Comparison of ENCODE assay signal across 8 cellular contexts in genomic region chr9:128072144-128073021, GRCh38. TPM values are rescaled to one million over a fixed set of nuclear protein-coding genes. Genes with fewer than 3 reads are reported as not detected.
DNase-seq lines count a peak whose midpoint lies in the region; ATAC-seq and TF ChIP-seq lines count a peak whose summit lies in the region.

No MANE protein-coding gene starts in this region.

- TF ChIP-seq CTCF in OCI-LY1 (IDR thresholded peaks at IDR 0.05; ENCODE audit: low read length) = no peak
- no peak for TF ChIP-seq CTCF in foreskin fibroblast (IDR thresholded peaks at IDR 0.05; ENCODE audit: low read depth, low read length)
- TF ChIP-seq CTCF in upper lobe of left lung (IDR thresholded peaks at IDR 0.05) = no peak

- 4 to 8% methylated on average over 5 of the region's 5 CpGs for WGBS in upper lobe of left lung, 2 donors

- H2AFZ ChIP-seq in OCI-LY1 (ENCODE audit: low read length) = no peak overlapping the region

- H3F3A ChIP-seq in OCI-LY1 (ENCODE audit: insufficient read depth, low read length) = peaks cover 22% of the 10 kb centered on the region

- H3K27me3 ChIP-seq in OCI-LY1 (ENCODE audit: insufficient read depth, low read length) = no peaks in the 10 kb centered on the region
- H3K27me3 ChIP-seq in upper lobe of left lung = no peaks in the 10 kb centered on the region

- H3K4me1 ChIP-seq in OCI-LY1 (ENCODE audit: insufficient read depth, low read length, severe bottlenecking) (peaks cover 48% of the 10 kb centered on the region), upper lobe of left lung (peaks cover 44 to 66% (median 55%) of the 10 kb centered on the region in 4 donors)

- DNase-seq in activated gamma-delta T cell treated with Interleukin-2 at 50 U/mL for 16 hours (peak; percentile 50), activated gamma-delta T cell (lab: John Stamatoyannopoulos, UW) (no peak), foreskin fibroblast (peak; percentile 86 to 93), occipital lobe (lab: John Stamatoyannopoulos, UW) (peak; percentile 40), upper lobe of left lung (peak in 1 of 2 donors; percentile 89)
- DNase-seq in activated effector memory CD4-positive, alpha-beta T cell treated with Interleukin-2 at 50 U/mL for 16 hours = peak; percentile 9

- H3K9me2 ChIP-seq in OCI-LY1 (ENCODE audit: low read depth, low read length) = no peaks in the 10 kb centered on the region

- H3K36me3 ChIP-seq in OCI-LY1 (ENCODE audit: insufficient read depth, low read length) = peaks cover 10% of the 10 kb centered on the region
- H3K36me3 ChIP-seq in upper lobe of left lung = no peaks in the 10 kb centered on the region

- H4K20me1 ChIP-seq in OCI-LY1 (ENCODE audit: insufficient read depth, low read length) = no peaks in the 10 kb centered on the region

- peak overlapping the region; percentile 36 for H3K4me3 ChIP-seq in OCI-LY1 (ENCODE audit: low read depth, low read length, poor library complexity, severe bottlenecking)
- H3K4me3 ChIP-seq in foreskin fibroblast (ENCODE audit: low read depth in 1 of 2, low read length in 2 of 2) = peak overlapping the region in 1 of 2 donors; percentile 25
- peak overlapping the region in 1 of 4 donors; percentile 23 for H3K4me3 ChIP-seq in upper lobe of left lung

- peak in 1 of 4 donors; percentile 22 for TF ChIP-seq EP300 in upper lobe of left lung (IDR thresholded peaks at IDR 0.05)

- peaks cover 58% of the 10 kb centered on the region for H3K79me2 ChIP-seq in OCI-LY1 (ENCODE audit: insufficient read depth, low read length)

- H3K27ac ChIP-seq in OCI-LY1 (ENCODE audit: low read depth, low read length, poor library complexity, severe bottlenecking) (peak overlapping the region; percentile 94), upper lobe of left lung (peak overlapping the region; percentile 64 to 94 (median 78))

- ATAC-seq in upper lobe of left lung (ENCODE audit: low FRiP score in 2 of 2) = peak in 1 of 2 donors; percentile 2
- ATAC-seq in GM18519 (IDR thresholded peaks at IDR 0.05; ENCODE audit: low FRiP score, unreplicated experiment) = no peak

- H3K9me3 ChIP-seq in OCI-LY1 (ENCODE audit: low read length) (no peaks in the 10 kb centered on the region), upper lobe of left lung (no peaks in the 10 kb centered on the region)

- H3K4me2 ChIP-seq in OCI-LY1 (ENCODE audit: low read length) = peak overlapping the region; percentile 54

- TF ChIP-seq POLR2A in upper lobe of left lung (IDR thresholded peaks at IDR 0.05) = peak in 1 of 4 donors; percentile 17

- peak overlapping the region; percentile 32 for H3K9ac ChIP-seq in OCI-LY1 (ENCODE audit: low read length)

RNA-seq across cellular contexts. Expression of gene SLC25A25, which starts 4.4 kb away (rescaled TPM):
- total RNA-seq in occipital lobe (36.0 TPM), upper lobe of left lung (10 to 100 TPM; 23.6 to 40.2 (median 33.7) TPM)

RNA-seq across cellular contexts. Expression of gene NAIF1, which starts 5.3 kb away (rescaled TPM):
- total RNA-seq in occipital lobe (6.4 TPM), upper lobe of left lung (10 to 100 TPM in 5 of 6 donors, 1 to 10 TPM in 1; 8.0 to 37.7 (median 13.0) TPM)

RNA-seq across cellular contexts. Expression of gene PTGES2, which starts 55.1 kb away (rescaled TPM):
- total RNA-seq in occipital lobe = 39.5 TPM
- 100 to 1,000 TPM in 1 of 6 donors, 10 to 100 TPM in 5; 45.9 to 116 (median 61.1) TPM for total RNA-seq in upper lobe of left lung
